ENCODE assay signal across 3 cellular contexts in the genomic region with DNA sequence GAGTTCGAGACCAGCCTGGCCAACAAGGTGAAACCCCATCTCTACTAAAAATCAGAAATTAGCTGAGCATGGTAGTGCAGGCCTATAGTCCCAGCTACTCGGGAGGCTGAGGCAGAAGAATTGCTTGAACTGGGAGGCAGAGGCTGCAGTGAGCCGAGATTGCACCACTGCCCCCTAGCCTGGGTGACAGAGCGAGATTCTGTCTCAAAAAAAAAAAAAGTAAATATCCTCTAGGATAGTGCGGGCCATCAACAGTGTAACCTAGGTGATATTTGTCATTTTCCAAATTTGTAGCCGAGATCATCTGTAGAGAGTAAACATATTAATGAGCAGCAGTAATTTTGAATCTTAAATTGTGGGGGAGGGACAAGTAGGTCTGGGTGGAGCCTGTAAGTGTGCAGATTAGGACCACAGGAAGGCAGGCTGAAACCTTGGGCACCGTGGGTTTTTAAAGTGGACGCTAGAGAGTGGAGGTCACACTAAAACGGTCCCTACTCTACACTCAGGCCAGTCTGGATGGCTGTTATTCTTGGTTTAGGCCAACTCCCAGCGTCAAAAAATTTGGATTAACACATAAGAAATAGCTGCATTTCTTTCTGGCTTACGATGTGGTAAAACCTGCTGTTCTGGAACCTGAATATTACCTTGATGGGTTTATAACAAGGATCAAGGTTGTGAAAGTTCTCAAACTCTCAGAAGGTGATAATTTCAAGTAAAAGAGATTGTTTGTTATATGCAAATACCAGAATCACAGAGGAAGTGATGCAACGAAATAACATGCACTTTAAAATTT.
A peak's percentile ranks its signal among the peaks of the same experiment; 100 is the strongest.
TF ChIP-seq lines count a peak whose summit lies in the region.

No MANE protein-coding gene starts in this region.

TF ChIP-seq in SK-N-SH treated with all-trans-retinoic acid at 6 μM for 48 hours, 23 proteins besides CTCF, POLR2A, EP300 and RAD21 (continues in another document):
- TF ChIP-seq ZFP3 (CRISPR knock-in tag; IDR thresholded peaks at IDR 0.05) (no peak), ZNF565 (CRISPR knock-in tag; conservative IDR thresholded peaks at IDR 0.05; ENCODE audit: low read depth) (no peak), SNAI2 (CRISPR knock-in tag; IDR thresholded peaks at IDR 0.05) (no peak), OSR1 (CRISPR knock-in tag; IDR thresholded peaks at IDR 0.05) (no peak), ESRRG (CRISPR knock-in tag; IDR thresholded peaks at IDR 0.05) (no peak), ZC3H10 (CRISPR knock-in tag; IDR thresholded peaks at IDR 0.05) (no peak), ZNF70 (CRISPR knock-in tag; IDR thresholded peaks at IDR 0.05) (no peak), ARNTL (CRISPR knock-in tag; IDR thresholded peaks at IDR 0.05; ENCODE audit: borderline replicate concordance, low read depth) (no peak), TOX (CRISPR knock-in tag; IDR thresholded peaks at IDR 0.05; ENCODE audit: borderline replicate concordance) (no peak), CSDC2 (CRISPR knock-in tag; IDR thresholded peaks at IDR 0.05) (no peak), RARB (CRISPR knock-in tag; IDR thresholded peaks at IDR 0.05) (no peak), ZNF8 (CRISPR knock-in tag; IDR thresholded peaks at IDR 0.05) (no peak), BACH2 (CRISPR knock-in tag; IDR thresholded peaks at IDR 0.05; ENCODE audit: borderline replicate concordance) (no peak), ISL1 (CRISPR knock-in tag; IDR thresholded peaks at IDR 0.05) (no peak)
- TF ChIP-seq, protein P1, sequence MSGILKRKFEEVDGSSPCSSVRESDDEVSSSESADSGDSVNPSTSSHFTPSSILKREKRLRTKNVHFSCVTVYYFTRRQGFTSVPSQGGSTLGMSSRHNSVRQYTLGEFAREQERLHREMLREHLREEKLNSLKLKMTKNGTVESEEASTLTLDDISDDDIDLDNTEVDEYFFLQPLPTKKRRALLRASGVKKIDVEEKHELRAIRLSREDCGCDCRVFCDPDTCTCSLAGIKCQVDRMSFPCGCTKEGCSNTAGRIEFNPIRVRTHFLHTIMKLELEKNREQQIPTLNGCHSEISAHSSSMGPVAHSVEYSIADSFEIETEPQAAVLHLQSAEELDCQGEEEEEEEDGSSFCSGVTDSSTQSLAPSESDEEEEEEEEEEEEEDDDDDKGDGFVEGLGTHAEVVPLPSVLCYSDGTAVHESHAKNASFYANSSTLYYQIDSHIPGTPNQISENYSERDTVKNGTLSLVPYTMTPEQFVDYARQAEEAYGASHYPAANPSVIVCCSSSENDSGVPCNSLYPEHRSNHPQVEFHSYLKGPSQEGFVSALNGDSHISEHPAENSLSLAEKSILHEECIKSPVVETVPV (CRISPR knock-in tag; IDR thresholded peaks at IDR 0.05) = no peak
- TF ChIP-seq, protein P2, sequence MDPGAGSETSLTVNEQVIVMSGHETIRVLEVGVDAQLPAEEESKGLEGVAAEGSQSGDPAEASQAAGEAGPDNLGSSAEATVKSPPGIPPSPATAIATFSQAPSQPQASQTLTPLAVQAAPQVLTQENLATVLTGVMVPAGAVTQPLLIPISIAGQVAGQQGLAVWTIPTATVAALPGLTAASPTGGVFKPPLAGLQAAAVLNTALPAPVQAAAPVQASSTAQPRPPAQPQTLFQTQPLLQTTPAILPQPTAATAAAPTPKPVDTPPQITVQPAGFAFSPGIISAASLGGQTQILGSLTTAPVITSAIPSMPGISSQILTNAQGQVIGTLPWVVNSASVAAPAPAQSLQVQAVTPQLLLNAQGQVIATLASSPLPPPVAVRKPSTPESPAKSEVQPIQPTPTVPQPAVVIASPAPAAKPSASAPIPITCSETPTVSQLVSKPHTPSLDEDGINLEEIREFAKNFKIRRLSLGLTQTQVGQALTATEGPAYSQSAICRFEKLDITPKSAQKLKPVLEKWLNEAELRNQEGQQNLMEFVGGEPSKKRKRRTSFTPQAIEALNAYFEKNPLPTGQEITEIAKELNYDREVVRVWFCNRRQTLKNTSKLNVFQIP (CRISPR knock-in tag; IDR thresholded peaks at IDR 0.05; ENCODE audit: borderline replicate concordance, low read depth) = no peak
- TF ChIP-seq, protein P3, sequence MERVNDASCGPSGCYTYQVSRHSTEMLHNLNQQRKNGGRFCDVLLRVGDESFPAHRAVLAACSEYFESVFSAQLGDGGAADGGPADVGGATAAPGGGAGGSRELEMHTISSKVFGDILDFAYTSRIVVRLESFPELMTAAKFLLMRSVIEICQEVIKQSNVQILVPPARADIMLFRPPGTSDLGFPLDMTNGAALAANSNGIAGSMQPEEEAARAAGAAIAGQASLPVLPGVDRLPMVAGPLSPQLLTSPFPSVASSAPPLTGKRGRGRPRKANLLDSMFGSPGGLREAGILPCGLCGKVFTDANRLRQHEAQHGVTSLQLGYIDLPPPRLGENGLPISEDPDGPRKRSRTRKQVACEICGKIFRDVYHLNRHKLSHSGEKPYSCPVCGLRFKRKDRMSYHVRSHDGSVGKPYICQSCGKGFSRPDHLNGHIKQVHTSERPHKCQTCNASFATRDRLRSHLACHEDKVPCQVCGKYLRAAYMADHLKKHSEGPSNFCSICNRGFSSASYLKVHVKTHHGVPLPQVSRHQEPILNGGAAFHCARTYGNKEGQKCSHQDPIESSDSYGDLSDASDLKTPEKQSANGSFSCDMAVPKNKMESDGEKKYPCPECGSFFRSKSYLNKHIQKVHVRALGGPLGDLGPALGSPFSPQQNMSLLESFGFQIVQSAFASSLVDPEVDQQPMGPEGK (CRISPR knock-in tag; IDR thresholded peaks at IDR 0.05; ENCODE audit: borderline replicate concordance) = no peak

TF ChIP-seq in SK-N-SH, 30 proteins besides CTCF, POLR2A, EP300 and RAD21:
- TF ChIP-seq, protein P4, sequence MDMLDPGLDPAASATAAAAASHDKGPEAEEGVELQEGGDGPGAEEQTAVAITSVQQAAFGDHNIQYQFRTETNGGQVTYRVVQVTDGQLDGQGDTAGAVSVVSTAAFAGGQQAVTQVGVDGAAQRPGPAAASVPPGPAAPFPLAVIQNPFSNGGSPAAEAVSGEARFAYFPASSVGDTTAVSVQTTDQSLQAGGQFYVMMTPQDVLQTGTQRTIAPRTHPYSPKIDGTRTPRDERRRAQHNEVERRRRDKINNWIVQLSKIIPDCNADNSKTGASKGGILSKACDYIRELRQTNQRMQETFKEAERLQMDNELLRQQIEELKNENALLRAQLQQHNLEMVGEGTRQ (IDR thresholded peaks at IDR 0.05; ENCODE audit: borderline replicate concordance, low read depth, low read length) = no peak
- no peak for TF ChIP-seq TCF12 (IDR thresholded peaks at IDR 0.05)
- no peak for TF ChIP-seq ELF1 (IDR thresholded peaks at IDR 0.05)
- no peak for TF ChIP-seq YY1 (IDR thresholded peaks at IDR 0.05; ENCODE audit: low read depth)
- TF ChIP-seq CHD2 (IDR thresholded peaks at IDR 0.05; ENCODE audit: low read length, partially characterized antibody) = no peak
- TF ChIP-seq SIN3A (IDR thresholded peaks at IDR 0.05; ENCODE audit: borderline replicate concordance, low read depth, low read length) = no peak
- TF ChIP-seq FOXJ3 (CRISPR knock-in tag; IDR thresholded peaks at IDR 0.05) = no peak
- no peak for TF ChIP-seq GABPA (IDR thresholded peaks at IDR 0.05; ENCODE audit: low read depth)
- TF ChIP-seq, protein P5, sequence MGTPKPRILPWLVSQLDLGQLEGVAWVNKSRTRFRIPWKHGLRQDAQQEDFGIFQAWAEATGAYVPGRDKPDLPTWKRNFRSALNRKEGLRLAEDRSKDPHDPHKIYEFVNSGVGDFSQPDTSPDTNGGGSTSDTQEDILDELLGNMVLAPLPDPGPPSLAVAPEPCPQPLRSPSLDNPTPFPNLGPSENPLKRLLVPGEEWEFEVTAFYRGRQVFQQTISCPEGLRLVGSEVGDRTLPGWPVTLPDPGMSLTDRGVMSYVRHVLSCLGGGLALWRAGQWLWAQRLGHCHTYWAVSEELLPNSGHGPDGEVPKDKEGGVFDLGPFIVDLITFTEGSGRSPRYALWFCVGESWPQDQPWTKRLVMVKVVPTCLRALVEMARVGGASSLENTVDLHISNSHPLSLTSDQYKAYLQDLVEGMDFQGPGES (IDR thresholded peaks at IDR 0.05; ENCODE audit: low read depth, low read length) = no peak
- no peak for TF ChIP-seq EZH2phosphoT487 (IDR thresholded peaks at IDR 0.05; ENCODE audit: borderline replicate concordance, low read depth)
- TF ChIP-seq TEAD4 (IDR thresholded peaks at IDR 0.05; ENCODE audit: borderline replicate concordance, insufficient read depth) = no peak
- TF ChIP-seq, protein P6, sequence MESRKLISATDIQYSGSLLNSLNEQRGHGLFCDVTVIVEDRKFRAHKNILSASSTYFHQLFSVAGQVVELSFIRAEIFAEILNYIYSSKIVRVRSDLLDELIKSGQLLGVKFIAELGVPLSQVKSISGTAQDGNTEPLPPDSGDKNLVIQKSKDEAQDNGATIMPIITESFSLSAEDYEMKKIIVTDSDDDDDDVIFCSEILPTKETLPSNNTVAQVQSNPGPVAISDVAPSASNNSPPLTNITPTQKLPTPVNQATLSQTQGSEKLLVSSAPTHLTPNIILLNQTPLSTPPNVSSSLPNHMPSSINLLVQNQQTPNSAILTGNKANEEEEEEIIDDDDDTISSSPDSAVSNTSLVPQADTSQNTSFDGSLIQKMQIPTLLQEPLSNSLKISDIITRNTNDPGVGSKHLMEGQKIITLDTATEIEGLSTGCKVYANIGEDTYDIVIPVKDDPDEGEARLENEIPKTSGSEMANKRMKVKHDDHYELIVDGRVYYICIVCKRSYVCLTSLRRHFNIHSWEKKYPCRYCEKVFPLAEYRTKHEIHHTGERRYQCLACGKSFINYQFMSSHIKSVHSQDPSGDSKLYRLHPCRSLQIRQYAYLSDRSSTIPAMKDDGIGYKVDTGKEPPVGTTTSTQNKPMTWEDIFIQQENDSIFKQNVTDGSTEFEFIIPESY (IDR thresholded peaks at IDR 0.05; ENCODE audit: borderline replicate concordance, low read depth) = no peak
- TF ChIP-seq GATA2 (CRISPR knock-in tag; IDR thresholded peaks at IDR 0.05) = no peak
- TF ChIP-seq FOXM1 (IDR thresholded peaks at IDR 0.05; ENCODE audit: low read depth) = no peak
- TF ChIP-seq SMC3 (IDR thresholded peaks at IDR 0.05; ENCODE audit: low read depth, low read length) = no peak
- TF ChIP-seq TAF1 (IDR thresholded peaks at IDR 0.05; ENCODE audit: borderline replicate concordance, low read depth, low read length) = no peak
- TF ChIP-seq NFIC (IDR thresholded peaks at IDR 0.05; ENCODE audit: borderline replicate concordance) = no peak
- TF ChIP-seq POLR2AphosphoS5 (IDR thresholded peaks at IDR 0.05; ENCODE audit: low read depth, low read length) = no peak

TF ChIP-seq in HEK293, 187 proteins besides CTCF, POLR2A, EP300 and RAD21:
- TF ChIP-seq ZNF830 (tag by site-specific recombination; IDR thresholded peaks at IDR 0.05; ENCODE audit: low read depth) (no peak), ZNF660 (tag by site-specific recombination; IDR thresholded peaks at IDR 0.05) (peak; percentile 97)
